In the genomic region with DNA sequence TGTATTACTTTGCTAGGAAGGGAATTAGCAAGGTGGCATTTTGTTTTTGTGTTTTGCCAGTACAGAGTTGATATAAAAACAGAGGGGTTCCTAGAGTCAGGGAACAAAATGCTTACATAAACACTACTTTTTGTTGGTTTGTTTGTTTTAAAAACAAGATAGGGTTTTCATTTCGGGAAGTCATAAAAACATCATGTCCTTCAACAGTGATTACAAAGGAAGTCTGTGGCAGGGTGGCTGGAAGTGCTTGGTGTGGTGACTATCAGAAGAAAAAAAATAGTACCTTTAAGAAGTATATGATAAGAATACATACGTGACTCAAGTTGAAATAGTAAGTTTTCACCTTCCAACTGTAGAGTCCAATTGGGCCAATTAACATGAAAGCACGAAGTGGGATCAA, we compare ENCODE assay signal across 2 cellular contexts.
A peak's percentile ranks its signal among the peaks of the same experiment; 100 is the strongest.
TF ChIP-seq lines count a peak whose summit lies in the region.

No MANE protein-coding gene starts in this region.

TF ChIP-seq in HEK293, 187 proteins besides CTCF, POLR2A, EP300 and RAD21:
- 0 out of 2 replicates have a peak, but pooled peaks have one; percentile 31 for TF ChIP-seq FEZF1 (tag by site-specific recombination; IDR thresholded peaks at IDR 0.05)
- no peak for TF ChIP-seq ZNF311 (tag by site-specific recombination; IDR thresholded peaks at IDR 0.05; ENCODE audit: borderline replicate concordance)
- TF ChIP-seq, protein P1, sequence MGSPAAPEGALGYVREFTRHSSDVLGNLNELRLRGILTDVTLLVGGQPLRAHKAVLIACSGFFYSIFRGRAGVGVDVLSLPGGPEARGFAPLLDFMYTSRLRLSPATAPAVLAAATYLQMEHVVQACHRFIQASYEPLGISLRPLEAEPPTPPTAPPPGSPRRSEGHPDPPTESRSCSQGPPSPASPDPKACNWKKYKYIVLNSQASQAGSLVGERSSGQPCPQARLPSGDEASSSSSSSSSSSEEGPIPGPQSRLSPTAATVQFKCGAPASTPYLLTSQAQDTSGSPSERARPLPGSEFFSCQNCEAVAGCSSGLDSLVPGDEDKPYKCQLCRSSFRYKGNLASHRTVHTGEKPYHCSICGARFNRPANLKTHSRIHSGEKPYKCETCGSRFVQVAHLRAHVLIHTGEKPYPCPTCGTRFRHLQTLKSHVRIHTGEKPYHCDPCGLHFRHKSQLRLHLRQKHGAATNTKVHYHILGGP (tag by site-specific recombination; IDR thresholded peaks at IDR 0.05) = peak; percentile 63

TF ChIP-seq in HepG2, 621 proteins besides CTCF, POLR2A, EP300 and RAD21:
- TF ChIP-seq GATAD2A (CRISPR knock-in tag; IDR thresholded peaks at IDR 0.05) (no peak), NFE2L1 (CRISPR knock-in tag; IDR thresholded peaks at IDR 0.05; ENCODE audit: borderline replicate concordance) (no peak), ZBTB1 (CRISPR knock-in tag; IDR thresholded peaks at IDR 0.05; ENCODE audit: borderline replicate concordance) (no peak), FOXP1 (IDR thresholded peaks at IDR 0.05) (no peak), FOXP1 (CRISPR knock-in tag; IDR thresholded peaks at IDR 0.05) (no peak), NFATC3 (CRISPR knock-in tag; IDR thresholded peaks at IDR 0.05) (no peak), ZNF792 (CRISPR knock-in tag; IDR thresholded peaks at IDR 0.05) (no peak), SIN3A (IDR thresholded peaks at IDR 0.05; ENCODE audit: borderline replicate concordance, low read depth, low read length) (no peak), HNF4A (CRISPR knock-in tag; IDR thresholded peaks at IDR 0.05) (no peak), GTF3A (CRISPR knock-in tag; conservative IDR thresholded peaks at IDR 0.05) (no peak), MAFK (conservative IDR thresholded peaks at IDR 0.05 in 1 of 2, IDR thresholded peaks at IDR 0.05 in 1 of 2; ENCODE audit: low read length in 2 of 2) (peak in 1 of 2 experiments; percentile 22; a peak in 2 of 4 replicates), PATZ1 (CRISPR knock-in tag; IDR thresholded peaks at IDR 0.05) (no peak), MAFF (IDR thresholded peaks at IDR 0.05; ENCODE audit: low read depth, low read length) (peak; percentile 22; the same call in 1 of the 2 replicates), TP53 (CRISPR knock-in tag; conservative IDR thresholded peaks at IDR 0.05) (no peak), HNRNPK (IDR thresholded peaks at IDR 0.05; ENCODE audit: low read depth, low read length, poor library complexity, severe bottlenecking) (no peak), PAXIP1 (CRISPR knock-in tag; conservative IDR thresholded peaks at IDR 0.05) (no peak)
- TF ChIP-seq, protein P2, sequence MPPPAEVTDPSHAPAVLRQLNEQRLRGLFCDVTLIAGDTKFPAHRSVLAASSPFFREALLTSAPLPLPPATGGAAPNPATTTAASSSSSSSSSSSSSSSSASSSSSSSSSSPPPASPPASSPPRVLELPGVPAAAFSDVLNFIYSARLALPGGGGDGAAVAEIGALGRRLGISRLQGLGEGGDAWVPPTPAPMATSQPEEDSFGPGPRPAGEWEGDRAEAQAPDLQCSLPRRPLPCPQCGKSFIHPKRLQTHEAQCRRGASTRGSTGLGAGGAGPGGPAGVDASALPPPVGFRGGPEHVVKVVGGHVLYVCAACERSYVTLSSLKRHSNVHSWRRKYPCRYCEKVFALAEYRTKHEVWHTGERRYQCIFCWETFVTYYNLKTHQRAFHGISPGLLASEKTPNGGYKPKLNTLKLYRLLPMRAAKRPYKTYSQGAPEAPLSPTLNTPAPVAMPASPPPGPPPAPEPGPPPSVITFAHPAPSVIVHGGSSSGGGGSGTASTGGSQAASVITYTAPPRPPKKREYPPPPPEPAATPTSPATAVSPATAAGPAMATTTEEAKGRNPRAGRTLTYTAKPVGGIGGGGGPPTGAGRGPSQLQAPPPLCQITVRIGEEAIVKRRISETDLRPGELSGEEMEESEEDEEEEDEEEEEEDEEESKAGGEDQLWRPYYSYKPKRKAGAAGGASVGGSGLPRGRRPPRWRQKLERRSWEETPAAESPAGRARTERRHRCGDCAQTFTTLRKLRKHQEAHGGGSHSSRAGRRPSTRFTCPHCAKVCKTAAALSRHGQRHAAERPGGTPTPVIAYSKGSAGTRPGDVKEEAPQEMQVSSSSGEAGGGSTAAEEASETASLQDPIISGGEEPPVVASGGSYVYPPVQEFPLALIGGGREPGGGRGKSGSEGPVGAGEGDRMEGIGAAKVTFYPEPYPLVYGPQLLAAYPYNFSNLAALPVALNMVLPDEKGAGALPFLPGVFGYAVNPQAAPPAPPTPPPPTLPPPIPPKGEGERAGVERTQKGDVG (CRISPR knock-in tag; IDR thresholded peaks at IDR 0.05; ENCODE audit: borderline replicate concordance) = no peak
